10 cellular contexts compared by ENCODE assay signal in genomic region chr10:80509403-80510161, GRCh38. TPM values are rescaled to one million over a fixed set of nuclear protein-coding genes. Genes with fewer than 3 reads are reported as not detected.
DNase-seq lines count a peak whose midpoint lies in the region; ATAC-seq and TF ChIP-seq lines count a peak whose summit lies in the region.
"Had no signal": no experiment of that assay in that cellular context is flagged by ENCODE, and none has a peak within 500 bp of the region (broad histone marks: within the 10 kb centered on the region; RNA-seq: fewer than 3 reads in every experiment).

No MANE protein-coding gene starts in this region.

- peak; percentile 94 for DNase-seq in A172 (ENCODE audit: low spot score)
- DNase-seq in NCI-H226 = peak; percentile 91
- DNase-seq in lung (ENCODE audit: low spot score) = no peak
- no peak for DNase-seq in AG20443 (ENCODE audit: low spot score)
- DNase-seq in medulla oblongata (ENCODE audit: extremely low spot score) = no peak
- DNase-seq in lower leg skin (ENCODE audit: low spot score in 2 of 2) = no peak
- DNase-seq: NCI-H1436 had no signal

- WGBS in lung, 2 donors = 64 to 69% methylated on average over 18 of the region's 18 CpGs
- WGBS in lower leg skin, 2 donors = 69 to 72% methylated on average over 18 of the region's 18 CpGs

- no peaks in the 10 kb centered on the region for H3K27me3 ChIP-seq in lung (ENCODE audit: control insufficient read depth, insufficient read depth)

- peak overlapping the region; percentile 36 for H3K27ac Mint-ChIP-seq in dendritic cell treated with granulocyte-macrophage colony-stimulating factor and Interleukin-4, amounts not matched to agents 40 ng/mL and 50 ng/mL, for 4 days
- H3K27ac Mint-ChIP-seq: GM23338 had no signal

- ATAC-seq in lung (ENCODE audit: insufficient read depth, low FRiP score) (no peak), HG03432 (IDR thresholded peaks at IDR 0.05; ENCODE audit: unreplicated experiment) (no peak)
- ATAC-seq: GM23338 had no signal

- no peak for TF ChIP-seq CTCF in lung (IDR thresholded peaks at IDR 0.05; ENCODE audit: control extremely low read depth, extremely low read depth)
- no peak for TF ChIP-seq CTCF in lower leg skin (IDR thresholded peaks at IDR 0.05)

- peaks cover 99% of the 10 kb centered on the region for H3K36me3 Mint-ChIP-seq in dendritic cell treated with granulocyte-macrophage colony-stimulating factor and Interleukin-4, amounts not matched to agents 40 ng/mL and 50 ng/mL, for 4 days (ENCODE audit: low read depth)

- peak overlapping the region; percentile 14 to 86 for H3K27ac ChIP-seq in lung (ENCODE audit: low read depth in 1 of 2, low read length in 1 of 2)

- intact Hi-C loops in dendritic cell treated with granulocyte-macrophage colony-stimulating factor and Interleukin-4, amounts not matched to agents 40 ng/mL and 50 ng/mL, for 4 days (cut with micrococcal nuclease) = loop anchor here (5.0 kb wide), 1 partner anchor 127 kb away; no protein-coding TSS in a partner anchor
- intact Hi-C loops in lower leg skin (cut with DNase I; ENCODE audit: low total_unique reads) = loop anchor here (5.0 to 10.0 kb wide), 2 partner anchors 62 to 125 kb away; no protein-coding TSS in a partner anchor

- no peaks in the 10 kb centered on the region for H3K9me3 ChIP-seq in lung (ENCODE audit: control insufficient read depth in 2 of 2, insufficient read depth in 1 of 2, low read length in 1 of 2)

- H3K27me3 Mint-ChIP-seq in dendritic cell treated with granulocyte-macrophage colony-stimulating factor and Interleukin-4, amounts not matched to agents 40 ng/mL and 50 ng/mL, for 4 days = no peaks in the 10 kb centered on the region

- H3K4me1 ChIP-seq in lung (ENCODE audit: control insufficient read depth in 2 of 2, insufficient read depth in 2 of 2, low read length in 2 of 2) = peaks cover 2 to 26% of the 10 kb centered on the region in 2 donors

- no peak for TF ChIP-seq POLR2A in lower leg skin (IDR thresholded peaks at IDR 0.05)

- no peak overlapping the region for H3K4me3 ChIP-seq in lung
- H3K4me3 ChIP-seq in lower leg skin (ENCODE audit: low read depth, poor library complexity, severe bottlenecking) = no peak overlapping the region
- H3K4me3 ChIP-seq: GM23338 had no signal

- peaks cover 43% of the 10 kb centered on the region for H3K4me1 Mint-ChIP-seq in dendritic cell treated with granulocyte-macrophage colony-stimulating factor and Interleukin-4, amounts not matched to agents 40 ng/mL and 50 ng/mL, for 4 days (ENCODE audit: low read depth)

- no peaks in the 10 kb centered on the region for H3K9me3 Mint-ChIP-seq in dendritic cell treated with granulocyte-macrophage colony-stimulating factor and Interleukin-4, amounts not matched to agents 40 ng/mL and 50 ng/mL, for 4 days
- H3K9me3 Mint-ChIP-seq: GM23338 had no signal

- no peak overlapping the region for H3K4me3 Mint-ChIP-seq in dendritic cell treated with granulocyte-macrophage colony-stimulating factor and Interleukin-4, amounts not matched to agents 40 ng/mL and 50 ng/mL, for 4 days
- H3K4me3 Mint-ChIP-seq: GM23338 had no signal

- peaks cover 13 to 56% of the 10 kb centered on the region in 2 donors for H3K36me3 ChIP-seq in lung (ENCODE audit: control insufficient read depth in 2 of 2, insufficient read depth in 2 of 2, low read length in 2 of 2)

RNA-seq across cellular contexts. Expression of gene SH2D4B, which starts 28.1 kb away (rescaled TPM):
- 0.07 and 0.53 TPM in 2 replicates for total RNA-seq in A172 (2014; rRNA removed; shearing (Covaris generic))
- total RNA-seq in lung (under 1 TPM; 0.12 to 0.28 TPM), lower leg skin (under 1 TPM in 1 of 4 donors, not detected in 3; 0.13 TPM)
- polyA plus RNA-seq in lung = under 1 TPM; 0.20 to 0.23 TPM
- total RNA-seq: GM23338 had no signal

RNA-seq across cellular contexts. Expression of gene TSPAN14, which starts 55.5 kb away (rescaled TPM):
- total RNA-seq in A172 (2014; rRNA removed; shearing (Covaris generic)) = 35.0 and 38.4 TPM in 2 replicates
- total RNA-seq in lung = 100 to 1,000 TPM in 1 of 2 donors, 10 to 100 TPM in 1; 67.3 to 164 TPM
- 100 to 1,000 TPM in 1 of 2 donors, 10 to 100 TPM in 1; 40.9 to 187 TPM for polyA plus RNA-seq in lung
- 100 to 1,000 TPM; 103 to 168 (median 131) TPM for total RNA-seq in lower leg skin

Comparison
In these comparisons a context has a peak if more than half of its experiments do, and no peak if none do; other contexts are left out.
1. DNase-seq: peak in A172 (single experiment) and NCI-H226 (single experiment); none in lung (single experiment), AG20443 (single experiment), medulla oblongata (single experiment) and lower leg skin (0 of 2).